8 cellular contexts compared by ENCODE assay signal in the genomic region with DNA sequence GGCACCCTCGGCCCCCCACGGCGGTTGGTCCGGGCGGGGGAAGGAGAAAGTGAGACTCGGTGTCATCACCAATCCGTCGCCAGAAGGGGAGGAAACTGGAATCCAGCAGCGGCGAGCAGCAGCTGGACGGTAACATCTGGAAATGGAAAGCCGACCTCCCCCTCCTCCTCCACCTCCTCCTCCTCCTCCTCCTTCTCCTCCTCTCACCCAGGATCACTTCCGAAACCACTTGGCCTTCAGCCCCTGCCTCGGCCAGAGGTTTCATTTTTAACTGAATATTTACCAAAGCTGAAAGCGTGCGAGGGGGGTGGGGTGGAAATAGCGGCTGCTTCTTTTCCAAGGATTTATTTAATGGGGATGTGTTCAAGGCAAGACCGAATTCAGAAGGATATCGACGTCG.
A peak's percentile ranks its signal among the peaks of the same experiment; 100 is the strongest.
DNase-seq lines count a peak whose midpoint lies in the region; FAIRE-seq and TF ChIP-seq lines count a peak whose summit lies in the region.
"Not testable (repeated sequence)": the region's sequence is repeated elsewhere in the genome, so short reads cannot be mapped to it uniquely, and the experiment has no call there.

No MANE protein-coding gene starts in this region.

- DNase-seq in AG04450 (ENCODE audit: low read depth, low spot score); H7: not testable (repeated sequence)
- peak in 1 of 2 experiments; percentile 40 for DNase-seq in SJSA1 (ENCODE audit: low read depth in 1 of 2, low spot score in 2 of 2)
- peak in 2 of 10 donors; percentile 30 to 48 for DNase-seq in dorsolateral prefrontal cortex
- peak; percentile 46 for DNase-seq in kidney
- DNase-seq in neural crest cell (ENCODE audit: low read depth, low spot score) = peak; percentile 4

- not testable (repeated sequence) for H3K36me3 ChIP-seq in H7 (replicated peaks; ENCODE audit: control insufficient read depth, insufficient read depth, low read length); SJSA1; kidney (ENCODE audit: control insufficient read depth in 1 of 2, insufficient read depth in 2 of 2, low read length in 2 of 2)

- not testable (repeated sequence) for H3K9ac ChIP-seq in kidney (ENCODE audit: low read length in 2 of 2)

- not testable (repeated sequence) for H3K27me3 Mint-ChIP-seq in activated naive CD4-positive, alpha-beta T cell treated with anti-CD3 and anti-CD28 coated beads, Interleukin-2, amount 50 U/mL, for 24 hours; neural crest cell (ENCODE audit: low read depth); stimulated activated naive CD8-positive, alpha-beta T cell treated with anti-CD3 and anti-CD28 coated beads, Interleukin-15, Interleukin-2, amounts not matched to agents 100 ng/mL and 50 ng/mL, for 24 hours

- not testable (repeated sequence) for H3K4me1 ChIP-seq in SJSA1 (replicated peaks); kidney (ENCODE audit: control insufficient read depth in 1 of 2, insufficient read depth in 1 of 2, low read depth in 1 of 2, low read length in 2 of 2)

- not testable (repeated sequence) for H3K27me3 ChIP-seq in AG04450 (ENCODE audit: control insufficient read depth, insufficient read depth, low read length); H7 (ENCODE audit: control insufficient read depth, insufficient read depth, low read length); SJSA1 (replicated peaks); dorsolateral prefrontal cortex

- not testable (repeated sequence) for H3K27ac ChIP-seq in AG04450 (ENCODE audit: low read depth, low read length); SJSA1; kidney (ENCODE audit: low read depth in 2 of 2, low read length in 2 of 2)
- peak overlapping the region in 15 of 59 donors; percentile 34 to 72 (median 53) for H3K27ac ChIP-seq in dorsolateral prefrontal cortex

- not testable (repeated sequence) for H3K27ac Mint-ChIP-seq in activated naive CD4-positive, alpha-beta T cell treated with anti-CD3 and anti-CD28 coated beads, Interleukin-2, amount 50 U/mL, for 24 hours; neural crest cell (ENCODE audit: unreplicated experiment); stimulated activated naive CD8-positive, alpha-beta T cell treated with anti-CD3 and anti-CD28 coated beads, Interleukin-15, Interleukin-2, amounts not matched to agents 100 ng/mL and 50 ng/mL, for 24 hours

- H3K36me3 Mint-ChIP-seq in activated naive CD4-positive, alpha-beta T cell treated with anti-CD3 and anti-CD28 coated beads, Interleukin-2, amount 50 U/mL, for 24 hours; neural crest cell (ENCODE audit: low read depth); stimulated activated naive CD8-positive, alpha-beta T cell treated with anti-CD3 and anti-CD28 coated beads, Interleukin-15, Interleukin-2, amounts not matched to agents 100 ng/mL and 50 ng/mL, for 24 hours (ENCODE audit: low read depth): not testable (repeated sequence)

- POLR2A ChIA-PET in AG04450 (lab: Yijun Ruan, JAX) = not testable (repeated sequence)

- not testable (repeated sequence) for TF ChIP-seq CTCF in AG04450 (IDR thresholded peaks at IDR 0.05; ENCODE audit: low read depth, low read length); dorsolateral prefrontal cortex (IDR thresholded peaks at IDR 0.05 in 54 of 56, conservative IDR thresholded peaks at IDR 0.05 in 2 of 56; ENCODE audit: low read depth in 1 of 56, partially characterized antibody in 56 of 56); kidney (IDR thresholded peaks at IDR 0.05; ENCODE audit: borderline replicate concordance, extremely low read depth, insufficient read depth); neural crest cell (conservative IDR thresholded peaks at IDR 0.05)

- CTCF ChIA-PET in AG04450 (lab: Charles Lee) = not testable (repeated sequence)

- not testable (repeated sequence) for H3K9me3 Mint-ChIP-seq in activated naive CD4-positive, alpha-beta T cell treated with anti-CD3 and anti-CD28 coated beads, Interleukin-2, amount 50 U/mL, for 24 hours; neural crest cell; stimulated activated naive CD8-positive, alpha-beta T cell treated with anti-CD3 and anti-CD28 coated beads, Interleukin-15, Interleukin-2, amounts not matched to agents 100 ng/mL and 50 ng/mL, for 24 hours

- intact Hi-C loops in dorsolateral prefrontal cortex (cut with DNase I); kidney (cut with DNase I): not testable (repeated sequence)

- not testable (repeated sequence) for H3K4me1 Mint-ChIP-seq in activated naive CD4-positive, alpha-beta T cell treated with anti-CD3 and anti-CD28 coated beads, Interleukin-2, amount 50 U/mL, for 24 hours; neural crest cell; stimulated activated naive CD8-positive, alpha-beta T cell treated with anti-CD3 and anti-CD28 coated beads, Interleukin-15, Interleukin-2, amounts not matched to agents 100 ng/mL and 50 ng/mL, for 24 hours (ENCODE audit: low read depth)

- not testable (repeated sequence) for H3K9me3 ChIP-seq in AG04450 (ENCODE audit: control insufficient read depth, insufficient read depth, low read length); SJSA1 (replicated peaks); kidney (ENCODE audit: control insufficient read depth in 1 of 2, low read length in 2 of 2)

- H3K4me3 ChIP-seq in AG04450 (ENCODE audit: low read depth, low read length) (peak overlapping the region; percentile 40; the same call in 1 of the 2 replicates), H7 (ENCODE audit: insufficient read depth, low read depth, low read length) (peak overlapping the region; percentile 17; the same call in 1 of the 2 replicates), SJSA1 (peak overlapping the region; percentile 55), dorsolateral prefrontal cortex (peak overlapping the region in 40 of 59 donors; percentile 17 to 65 (median 46))
- H3K4me3 ChIP-seq in kidney (ENCODE audit: low read length in 2 of 2) = not testable (repeated sequence)

- FAIRE-seq in kidney (lab: Jason Lieb, UNC) = not testable (repeated sequence)

- peak overlapping the region; percentile 54 for H3K4me3 Mint-ChIP-seq in activated naive CD4-positive, alpha-beta T cell treated with anti-CD3 and anti-CD28 coated beads, Interleukin-2, amount 50 U/mL, for 24 hours
- peak overlapping the region; percentile 83 for H3K4me3 Mint-ChIP-seq in neural crest cell
- H3K4me3 Mint-ChIP-seq in stimulated activated naive CD8-positive, alpha-beta T cell treated with anti-CD3 and anti-CD28 coated beads, Interleukin-15, Interleukin-2, amounts not matched to agents 100 ng/mL and 50 ng/mL, for 24 hours = peak overlapping the region; percentile 55
